In the genomic region with DNA sequence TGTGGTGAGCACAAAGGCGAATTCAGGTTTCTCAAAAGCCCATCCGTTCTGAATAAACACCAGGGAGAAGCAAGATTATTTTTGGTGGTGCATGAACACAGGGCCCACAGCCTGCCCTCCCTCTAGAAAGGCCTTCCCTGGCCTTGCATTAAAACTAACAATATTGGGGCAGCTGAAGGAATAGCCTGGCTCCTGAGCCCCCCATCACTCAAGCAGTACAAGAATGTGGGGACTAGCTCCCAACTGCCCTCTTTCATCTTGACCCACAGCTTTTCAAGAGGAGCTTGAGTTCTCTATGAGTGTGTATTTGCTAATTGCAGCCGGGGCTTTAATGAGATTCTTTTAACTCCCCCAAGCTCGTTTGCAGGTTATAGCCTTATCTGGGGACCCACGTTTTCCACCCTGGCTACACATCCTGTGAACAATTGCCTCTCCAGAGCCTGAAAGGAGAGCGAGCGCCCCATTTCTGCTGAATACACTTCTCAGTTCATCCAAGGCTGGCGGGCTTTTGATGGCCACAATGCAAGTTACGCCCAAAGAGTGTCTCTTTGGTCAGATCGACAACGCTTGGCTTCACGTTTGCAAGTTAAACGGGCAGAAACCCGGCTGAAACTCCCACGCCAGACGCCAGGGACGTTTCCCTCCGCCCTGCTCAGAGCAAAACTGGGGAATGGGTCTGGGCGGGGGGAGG, we compare ENCODE assay signal across 19 cellular contexts. TPM values are rescaled to one million over a fixed set of nuclear protein-coding genes. Genes with fewer than 3 reads are reported as not detected.
"Had no signal": no experiment of that assay in that cellular context is flagged by ENCODE, and none has a peak within 500 bp of the region (broad histone marks: within the 10 kb centered on the region; RNA-seq: fewer than 3 reads in every experiment).

No MANE protein-coding gene starts in this region.

- H3K36me3 Mint-ChIP-seq: natural killer cell treated with Interleukin-12 subunit alpha and Interleukin-12 subunit beta and Interleukin-15 and Interleukin-18, amount 100 ng/mL, for 72 hours had no signal

- H3K27ac ChIP-seq: sigmoid colon, spleen had no signal

- ATAC-seq: activated naive CD8-positive, alpha-beta T cell treated with anti-CD3 and anti-CD28 coated beads, Interleukin-2, amount 50 U/mL, for 24 hours; natural killer cell treated with Interleukin-12 subunit alpha and Interleukin-12 subunit beta and Interleukin-15 and Interleukin-18, amount 100 ng/mL, for 72 hours had no signal

- H3K4me3 Mint-ChIP-seq: activated naive CD8-positive, alpha-beta T cell treated with anti-CD3 and anti-CD28 coated beads, Interleukin-2, amount 50 U/mL, for 24 hours; natural killer cell treated with Interleukin-12 subunit alpha and Interleukin-12 subunit beta and Interleukin-15 and Interleukin-18, amount 100 ng/mL, for 72 hours; T-helper 2 cell treated with Interferon-gamma antibody and Interleukin-4, amounts not matched to agents 5 μg/mL and 100 μg/mL, for 36 hours had no signal

- DNase-seq: activated CD4-positive, CD25-positive, alpha-beta regulatory T cell treated with anti-CD3 and anti-CD28 coated beads, Interleukin-2, amount 50 U/mL, for 72 hours; activated naive CD4-positive, alpha-beta T cell; activated naive CD8-positive, alpha-beta T cell treated with anti-CD3 and anti-CD28 coated beads, Interleukin-2, amount 50 U/mL, for 24 hours; aorta; dermis blood vessel endothelial cell; erythroblast; sigmoid colon; spleen; SW 1271 had no signal

- H3K4me3 ChIP-seq: sigmoid colon, spleen had no signal

- H3K27ac Mint-ChIP-seq: activated naive CD8-positive, alpha-beta T cell treated with anti-CD3 and anti-CD28 coated beads, Interleukin-2, amount 50 U/mL, for 24 hours; natural killer cell treated with Interleukin-12 subunit alpha and Interleukin-12 subunit beta and Interleukin-15 and Interleukin-18, amount 100 ng/mL, for 72 hours; T-helper 2 cell treated with Interferon-gamma antibody and Interleukin-4, amounts not matched to agents 5 μg/mL and 100 μg/mL, for 36 hours had no signal

- H3K36me3 ChIP-seq: sigmoid colon, spleen had no signal

- H3K9me3 ChIP-seq: sigmoid colon, spleen had no signal

- H3K9me3 Mint-ChIP-seq: activated naive CD8-positive, alpha-beta T cell treated with anti-CD3 and anti-CD28 coated beads, Interleukin-2, amount 50 U/mL, for 24 hours; T-helper 2 cell treated with Interferon-gamma antibody and Interleukin-4, amounts not matched to agents 5 μg/mL and 100 μg/mL, for 36 hours had no signal

RNA-seq across cellular contexts. Expression of a gene that starts 4.7 kb away (rescaled TPM):
- total RNA-seq: activated CD8-positive, alpha-beta memory T cell treated with anti-CD3 and anti-CD28 coated beads for 36 hours; aorta; bronchial epithelial cell; cerebellum; dermis blood vessel endothelial cell; kidney epithelial cell; liver; mesenteric fat pad; natural killer cell treated with Interleukin-12 subunit alpha and Interleukin-12 subunit beta and Interleukin-15 and Interleukin-18, amount 100 ng/mL, for 72 hours; osteoblast; pulmonary artery endothelial cell; sigmoid colon; spleen had no signal
- polyA plus RNA-seq: aorta, liver, sigmoid colon had no signal
